In genomic region chr3:53235545-53235944, GRCh38 we compare ENCODE assay signal across 10 cellular contexts. TPM values are rescaled to one million over a fixed set of nuclear protein-coding genes. Genes with fewer than 3 reads are reported as not detected.
DNase-seq lines count a peak whose midpoint lies in the region; ATAC-seq and TF ChIP-seq lines count a peak whose summit lies in the region.
"Had no signal": no experiment of that assay in that cellular context is flagged by ENCODE, and none has a peak within 500 bp of the region (broad histone marks: within the 10 kb centered on the region; RNA-seq: fewer than 3 reads in every experiment).

No MANE protein-coding gene starts in this region.

- H3K9me3 ChIP-seq in stomach smooth muscle (ENCODE audit: control insufficient read depth in 2 of 2, low read length in 2 of 2) = no peaks in the 10 kb centered on the region
- no peaks in the 10 kb centered on the region for H3K9me3 ChIP-seq in naive thymus-derived CD4-positive, alpha-beta T cell (ENCODE audit: control insufficient read depth in 2 of 3, low read length in 3 of 3)
- H3K9me3 ChIP-seq: mucosa of descending colon had no signal

- H3K4me1 ChIP-seq in stomach smooth muscle (ENCODE audit: control insufficient read depth, insufficient read depth, low read length) = peaks cover 20% of the 10 kb centered on the region
- no peaks in the 10 kb centered on the region for H3K4me1 ChIP-seq in naive thymus-derived CD4-positive, alpha-beta T cell (ENCODE audit: control insufficient read depth in 2 of 2, insufficient read depth in 2 of 2, low read length in 2 of 2)

- H3K9ac ChIP-seq in stomach smooth muscle (ENCODE audit: low read length in 2 of 2) = no peak overlapping the region

- H3K4me1 Mint-ChIP-seq in activated naive CD4-positive, alpha-beta T cell treated with anti-CD3 and anti-CD28 coated beads for 36 hours (ENCODE audit: low read depth) = no peaks in the 10 kb centered on the region
- H3K4me1 Mint-ChIP-seq in WTC11 (peaks cover 11% of the 10 kb centered on the region), glutamatergic neuron (ENCODE audit: low read depth, unreplicated experiment) (peaks cover 2% of the 10 kb centered on the region)
- peaks cover 0 to 21% (median 0%) of the 10 kb centered on the region in 7 donors for H3K4me1 Mint-ChIP-seq in naive thymus-derived CD4-positive, alpha-beta T cell

- H3K27ac Mint-ChIP-seq in activated naive CD4-positive, alpha-beta T cell treated with anti-CD3 and anti-CD28 coated beads for 36 hours = peak overlapping the region; percentile 46
- H3K27ac Mint-ChIP-seq in WTC11 (peak overlapping the region; percentile 89), glutamatergic neuron (ENCODE audit: unreplicated experiment) (peak overlapping the region; percentile 66)
- H3K27ac Mint-ChIP-seq in naive thymus-derived CD4-positive, alpha-beta T cell = peak overlapping the region in 2 of 9 donors; percentile 25 to 38

- no peak overlapping the region for H3K4me3 Mint-ChIP-seq in activated naive CD4-positive, alpha-beta T cell treated with anti-CD3 and anti-CD28 coated beads for 36 hours
- H3K4me3 Mint-ChIP-seq in WTC11 (no peak overlapping the region), glutamatergic neuron (ENCODE audit: unreplicated experiment) (no peak overlapping the region)
- no peak overlapping the region for H3K4me3 Mint-ChIP-seq in naive thymus-derived CD4-positive, alpha-beta T cell

- peaks cover 17% of the 10 kb centered on the region for H3K36me3 Mint-ChIP-seq in activated naive CD4-positive, alpha-beta T cell treated with anti-CD3 and anti-CD28 coated beads for 36 hours (ENCODE audit: low read depth)
- H3K36me3 Mint-ChIP-seq in WTC11 (peaks cover 85% of the 10 kb centered on the region), glutamatergic neuron (ENCODE audit: unreplicated experiment) (peaks cover 3% of the 10 kb centered on the region)
- H3K36me3 Mint-ChIP-seq in naive thymus-derived CD4-positive, alpha-beta T cell = peaks cover 3 to 43% (median 7%) of the 10 kb centered on the region in 5 donors

- no peaks in the 10 kb centered on the region for H3K9me3 Mint-ChIP-seq in activated naive CD4-positive, alpha-beta T cell treated with anti-CD3 and anti-CD28 coated beads for 36 hours
- H3K9me3 Mint-ChIP-seq in WTC11 (no peaks in the 10 kb centered on the region), glutamatergic neuron (ENCODE audit: unreplicated experiment) (peaks cover 10% of the 10 kb centered on the region)
- peaks cover 0 to 1% (median 0%) of the 10 kb centered on the region in 11 donors for H3K9me3 Mint-ChIP-seq in naive thymus-derived CD4-positive, alpha-beta T cell

- TF ChIP-seq CTCF in WTC11 (IDR thresholded peaks at IDR 0.05) (no peak), glutamatergic neuron (IDR thresholded peaks at IDR 0.05; ENCODE audit: partially characterized antibody, unreplicated experiment) (no peak)

- H3K36me3 ChIP-seq in stomach smooth muscle (ENCODE audit: control insufficient read depth in 2 of 2, insufficient read depth in 2 of 2, low read length in 2 of 2) = peaks cover 63 to 70% of the 10 kb centered on the region in 2 donors
- peaks cover 0 to 96% (median 40%) of the 10 kb centered on the region in 3 experiments for H3K36me3 ChIP-seq in naive thymus-derived CD4-positive, alpha-beta T cell (ENCODE audit: control insufficient read depth in 2 of 3, insufficient read depth in 3 of 3, low read length in 3 of 3)

- H3K27me3 ChIP-seq in stomach smooth muscle (ENCODE audit: control insufficient read depth in 1 of 2, insufficient read depth in 2 of 2, low read length in 2 of 2) = no peaks in the 10 kb centered on the region
- H3K27me3 ChIP-seq in naive thymus-derived CD4-positive, alpha-beta T cell (ENCODE audit: control insufficient read depth in 2 of 2, insufficient read depth in 2 of 2, low read length in 2 of 2) = no peaks in the 10 kb centered on the region

- no peaks in the 10 kb centered on the region for H3K27me3 Mint-ChIP-seq in activated naive CD4-positive, alpha-beta T cell treated with anti-CD3 and anti-CD28 coated beads for 36 hours (ENCODE audit: low read depth)
- H3K27me3 Mint-ChIP-seq in WTC11 (ENCODE audit: low read depth) (no peaks in the 10 kb centered on the region), glutamatergic neuron (ENCODE audit: unreplicated experiment) (peaks cover 6% of the 10 kb centered on the region)
- H3K27me3 Mint-ChIP-seq in naive thymus-derived CD4-positive, alpha-beta T cell = no peaks in the 10 kb centered on the region

- DNase-seq in activated naive CD4-positive, alpha-beta T cell treated with anti-CD3 and anti-CD28 coated beads for 36 hours = no peak
- DNase-seq in activated naive CD4-positive, alpha-beta T cell treated with Interleukin-2 at 50 U/mL for 16 hours = no peak
- DNase-seq in WTC11 (ENCODE audit: low spot score) (no peak), glutamatergic neuron (no peak)
- no peak for DNase-seq in naive thymus-derived CD4-positive, alpha-beta T cell
- DNase-seq: NCI-H2081 treated with DMSO at 0.1 percent for 48 hours had no signal

- peak overlapping the region; percentile 37 for H3K27ac ChIP-seq in stomach smooth muscle (ENCODE audit: low read length)
- H3K27ac ChIP-seq in naive thymus-derived CD4-positive, alpha-beta T cell (ENCODE audit: low read depth, low read length) = no peak overlapping the region

- H3K4me3 ChIP-seq in stomach smooth muscle (ENCODE audit: low read length in 2 of 2) = no peak overlapping the region
- H3K4me3 ChIP-seq in naive thymus-derived CD4-positive, alpha-beta T cell (ENCODE audit: low read length) = no peak overlapping the region
- H3K4me3 ChIP-seq: mucosa of descending colon had no signal

- ATAC-seq in WTC11 = no peak
- no peak for ATAC-seq in HG02852 (IDR thresholded peaks at IDR 0.05; ENCODE audit: unreplicated experiment)
- no peak for ATAC-seq in naive thymus-derived CD4-positive, alpha-beta T cell
- ATAC-seq in HG03469 (IDR thresholded peaks at IDR 0.05; ENCODE audit: unreplicated experiment) = no peak

- intact Hi-C loops in activated naive CD4-positive, alpha-beta T cell treated with anti-CD3 and anti-CD28 coated beads for 36 hours (cut with micrococcal nuclease) = no loop called here
- intact Hi-C loops in naive thymus-derived CD4-positive, alpha-beta T cell (cut with micrococcal nuclease) = no loop called here

- CTCF ChIA-PET in activated naive CD4-positive, alpha-beta T cell treated with anti-CD3 and anti-CD28 coated beads for 36 hours (lab: Charles Lee) = interaction anchor here (1.3 to 1.8 kb wide), 2 partner anchors 14 to 16 kb away, joined by 3 to 6 read pairs; no protein-coding TSS in a partner anchor
- CTCF ChIA-PET in WTC11 (lab: Charles Lee) = interaction anchor here (1.1 to 1.2 kb wide), 2 partner anchors 11 to 37 kb away, joined by 3 read pairs; no protein-coding TSS in a partner anchor
- CTCF ChIA-PET in naive thymus-derived CD4-positive, alpha-beta T cell (lab: Charles Lee) = no interaction called here

- POLR2A ChIA-PET in WTC11 (lab: Charles Lee) = interaction anchor here (0.7 to 1.0 kb wide), 2 partner anchors 17 to 18 kb away, joined by 3 read pairs; no protein-coding TSS in a partner anchor
- POLR2A ChIA-PET in naive thymus-derived CD4-positive, alpha-beta T cell (lab: Charles Lee) = no interaction called here

TF ChIP-seq in WTC11, 78 proteins besides CTCF, POLR2A, EP300 and RAD21 (continues in another document):
- no peak for TF ChIP-seq NFYB (CRISPR knock-in tag; conservative IDR thresholded peaks at IDR 0.05; ENCODE audit: low read depth)
- TF ChIP-seq ZBTB43 (CRISPR knock-in tag; IDR thresholded peaks at IDR 0.05) = no peak
- TF ChIP-seq ARID4B (CRISPR knock-in tag; IDR thresholded peaks at IDR 0.05; ENCODE audit: borderline replicate concordance) = no peak

RNA-seq across cellular contexts. Expression of gene TKT, which starts 20.3 kb away (rescaled TPM):
- 100 to 1,000 TPM; 316 to 322 TPM for total RNA-seq in activated naive CD4-positive, alpha-beta T cell treated with anti-CD3 and anti-CD28 coated beads for 36 hours
- 1,040 to 1,222 TPM (median 1,204 TPM) in 3 replicates for total RNA-seq in WTC11 (2021)
- 265 TPM for total RNA-seq in glutamatergic neuron (ENCODE audit: unreplicated experiment)
- total RNA-seq in naive thymus-derived CD4-positive, alpha-beta T cell = 100 to 1,000 TPM in 3 of 5 experiments, 10 to 100 TPM in 2; 83.5 to 333 (median 121) TPM
- polyA plus RNA-seq in naive thymus-derived CD4-positive, alpha-beta T cell = 10 to 100 TPM; 60.7 to 63.4 TPM
